Comparison of ENCODE assay signal across 1 cellular context in genomic region chr17:18176152-18176551, GRCh38.
TF ChIP-seq lines count a peak whose summit lies in the region.

No MANE protein-coding gene starts in this region.

TF ChIP-seq in HepG2, 621 proteins besides CTCF, POLR2A, EP300 and RAD21:
- no peak for TF ChIP-seq ERF (CRISPR knock-in tag; IDR thresholded peaks at IDR 0.05)
- no peak for TF ChIP-seq CREB3 (CRISPR knock-in tag; IDR thresholded peaks at IDR 0.05)
- TF ChIP-seq ZNF44 (CRISPR knock-in tag; IDR thresholded peaks at IDR 0.05): no peak
- no peak for TF ChIP-seq ZNF296 (CRISPR knock-in tag; conservative IDR thresholded peaks at IDR 0.05)
- no peak for TF ChIP-seq ZNF713 (CRISPR knock-in tag; IDR thresholded peaks at IDR 0.05)
- no peak for TF ChIP-seq ADNP (CRISPR knock-in tag; IDR thresholded peaks at IDR 0.05)
- no peak for TF ChIP-seq RNF219 (CRISPR knock-in tag; IDR thresholded peaks at IDR 0.05)
- TF ChIP-seq ZNF484 (CRISPR knock-in tag; IDR thresholded peaks at IDR 0.05; ENCODE audit: borderline replicate concordance, low read depth): no peak
- no peak for TF ChIP-seq DMTF1 (CRISPR knock-in tag; IDR thresholded peaks at IDR 0.05)
- no peak for TF ChIP-seq NFE2L1 (CRISPR knock-in tag; IDR thresholded peaks at IDR 0.05; ENCODE audit: borderline replicate concordance)
- TF ChIP-seq ZNF761 (CRISPR knock-in tag; conservative IDR thresholded peaks at IDR 0.05): no peak
- TF ChIP-seq MXD4 (CRISPR knock-in tag; IDR thresholded peaks at IDR 0.05): no peak
- no peak for TF ChIP-seq ZNF589 (CRISPR knock-in tag; conservative IDR thresholded peaks at IDR 0.05)
- no peak for TF ChIP-seq HIC2 (CRISPR knock-in tag; IDR thresholded peaks at IDR 0.05; ENCODE audit: low read depth)
- no peak for TF ChIP-seq CBX1 (IDR thresholded peaks at IDR 0.05; ENCODE audit: low read depth)
- no peak for TF ChIP-seq ZNF574 (CRISPR knock-in tag; IDR thresholded peaks at IDR 0.05)
- no peak for TF ChIP-seq ZNF407 (CRISPR knock-in tag; IDR thresholded peaks at IDR 0.05; ENCODE audit: not compliant biosample characterization)
- TF ChIP-seq NR0B2 (CRISPR knock-in tag; IDR thresholded peaks at IDR 0.05): no peak
- TF ChIP-seq ZXDC (CRISPR knock-in tag; IDR thresholded peaks at IDR 0.05): no peak
- TF ChIP-seq ARNT2 (CRISPR knock-in tag; IDR thresholded peaks at IDR 0.05; ENCODE audit: low read depth): no peak
TF ChIP-seq in HepG2: peak in this region for 0.
